ENCODE assay signal across 8 cellular contexts in genomic region chr5:7927466-7928375, GRCh38. TPM values are rescaled to one million over a fixed set of nuclear protein-coding genes. Genes with fewer than 3 reads are reported as not detected.
DNase-seq lines count a peak whose midpoint lies in the region; ATAC-seq and TF ChIP-seq lines count a peak whose summit lies in the region.

No MANE protein-coding gene starts in this region.

- peak; percentile 91 for ATAC-seq in GM19351 (IDR thresholded peaks at IDR 0.05; ENCODE audit: unreplicated experiment)
- peak; percentile 90 for ATAC-seq in HG03432 (IDR thresholded peaks at IDR 0.05; ENCODE audit: unreplicated experiment)

- no peaks in the 10 kb centered on the region for H3K27me3 ChIP-seq in Caco-2 (replicated peaks; ENCODE audit: control insufficient read depth, insufficient read depth, low read length)
- H3K27me3 ChIP-seq in fibroblast of lung (ENCODE audit: control insufficient read depth, insufficient read depth, low read length): no peaks in the 10 kb centered on the region

- H3K4me1 Mint-ChIP-seq in Caco-2 (ENCODE audit: low read depth, unreplicated experiment): no peaks in the 10 kb centered on the region
- peaks cover 17% of the 10 kb centered on the region for H3K4me1 Mint-ChIP-seq in neural crest cell

- no peak overlapping the region for H3K9ac ChIP-seq in fibroblast of lung (ENCODE audit: insufficient read depth, low read length)

- H3K9me3 Mint-ChIP-seq in Caco-2 (ENCODE audit: unreplicated experiment): no peaks in the 10 kb centered on the region
- peaks cover 4% of the 10 kb centered on the region for H3K9me3 Mint-ChIP-seq in neural crest cell

- CTCF ChIA-PET in Caco-2 (lab: Charles Lee): interaction anchor here (0.6 to 1.8 kb wide), 3 partner anchors 413 to 980 kb away, joined by 3 to 6 read pairs (median 4); no protein-coding TSS in a partner anchor

- POLR2A ChIA-PET in Caco-2 (lab: Charles Lee): no interaction called here

- no peaks in the 10 kb centered on the region for H3K36me3 ChIP-seq in Caco-2 (ENCODE audit: control insufficient read depth, insufficient read depth, low read length)
- no peaks in the 10 kb centered on the region for H3K36me3 ChIP-seq in fibroblast of lung (ENCODE audit: control insufficient read depth, insufficient read depth, low read length)

- H3K27ac Mint-ChIP-seq in Caco-2 (ENCODE audit: unreplicated experiment) (no peak overlapping the region), neural crest cell (ENCODE audit: unreplicated experiment) (no peak overlapping the region)

- H3K4me3 Mint-ChIP-seq in Caco-2 (ENCODE audit: unreplicated experiment) (no peak overlapping the region), neural crest cell (no peak overlapping the region)

- WGBS in lower leg skin, 2 donors: 52% methylated on average over 26 of the region's 26 CpGs

- no peaks in the 10 kb centered on the region for H3K36me3 Mint-ChIP-seq in Caco-2 (ENCODE audit: insufficient read depth, unreplicated experiment)
- peaks cover 4% of the 10 kb centered on the region for H3K36me3 Mint-ChIP-seq in neural crest cell (ENCODE audit: low read depth)

- no peaks in the 10 kb centered on the region for H4K20me1 ChIP-seq in fibroblast of lung (ENCODE audit: control insufficient read depth, extremely low read depth, insufficient read depth, low read length)

- BruUV-seq in Caco-2 (replicated peaks; lab: Mats Ljungman, UMichigan): no TSS peak

- H3K4me1 ChIP-seq in Caco-2 (no peaks in the 10 kb centered on the region), fibroblast of lung (ENCODE audit: control insufficient read depth, extremely low read depth, insufficient read depth, low read length) (peaks cover 6% of the 10 kb centered on the region)

- H3K27ac ChIP-seq in fibroblast of lung (ENCODE audit: insufficient read depth, low read length): no peak overlapping the region

- H3K4me2 ChIP-seq in fibroblast of lung (ENCODE audit: extremely low read depth, insufficient read depth, low read length): no peak overlapping the region

- H3K9me3 ChIP-seq in Caco-2 (no peaks in the 10 kb centered on the region), fibroblast of lung (ENCODE audit: control insufficient read depth, insufficient read depth, low read depth, low read length) (no peaks in the 10 kb centered on the region)

- DNase-seq in Caco-2 (peak; percentile 72 to 73), NCI-H345 (lab: John Stamatoyannopoulos, UW) (peak; percentile 76), fibroblast of lung (ENCODE audit: low read depth in 2 of 2) (peak; percentile 39 to 63), neural crest cell (ENCODE audit: low read depth, low spot score) (peak; percentile 66), lower leg skin (ENCODE audit: low spot score in 2 of 2) (no peak)
- peak; percentile 1 to 4 for DNase-seq in activated CD4-positive, alpha-beta T cell treated with anti-CD3 and anti-CD28 coated beads, Interleukin-2, amount 50 U/mL, for 4 hours

- intact Hi-C loops in Caco-2 (cut with micrococcal nuclease; ENCODE audit: unreplicated experiment) (loop anchor here (1.0 to 10.0 kb wide), 4 partner anchors 188 to 1280 kb away; no protein-coding TSS in a partner anchor), lower leg skin (cut with DNase I; ENCODE audit: low total_unique reads) (no loop called here)

- TF ChIP-seq POLR2A in lower leg skin (IDR thresholded peaks at IDR 0.05): no peak

- no peaks in the 10 kb centered on the region for H3K79me2 ChIP-seq in fibroblast of lung (ENCODE audit: control insufficient read depth, insufficient read depth, low read length)

- H3K27me3 Mint-ChIP-seq in Caco-2 (ENCODE audit: insufficient read depth, unreplicated experiment) (peaks cover 14% of the 10 kb centered on the region), neural crest cell (ENCODE audit: low read depth) (no peaks in the 10 kb centered on the region)

- H3K4me3 ChIP-seq in Caco-2 (ENCODE audit: low read depth, low read length) (no peak overlapping the region), fibroblast of lung (replicated peaks in 1 of 4; ENCODE audit: control extremely low read depth in 1 of 4, insufficient read depth in 1 of 4, low read depth in 3 of 4, low read length in 4 of 4) (no peak overlapping the region), lower leg skin (ENCODE audit: low read depth, poor library complexity, severe bottlenecking) (no peak overlapping the region)

- no peak overlapping the region for H2AFZ ChIP-seq in fibroblast of lung (ENCODE audit: low read length)

- TF ChIP-seq CTCF in Caco-2 (IDR thresholded peaks at IDR 0.05; ENCODE audit: insufficient read depth in 1 of 2, low read depth in 1 of 2, low read length in 1 of 2, severe bottlenecking in 1 of 2, unreplicated experiment in 1 of 2): peak; percentile 66 to 77
- peak; percentile 76 to 85 for TF ChIP-seq CTCF in fibroblast of lung (conservative IDR thresholded peaks at IDR 0.05 in 1 of 2, IDR thresholded peaks at IDR 0.05 in 1 of 2; ENCODE audit: low read depth in 1 of 2, low read length in 2 of 2)
- peak; percentile 89 for TF ChIP-seq CTCF in neural crest cell (conservative IDR thresholded peaks at IDR 0.05)
- no peak for TF ChIP-seq CTCF in lower leg skin (IDR thresholded peaks at IDR 0.05)

RNA-seq across cellular contexts. Expression of gene MTRR, which starts 58.8 kb away (rescaled TPM):
- total RNA-seq in Caco-2 (2022): 50.1 and 57.6 TPM in 2 replicates
- total RNA-seq in fibroblast of lung: 19.0 and 21.1 TPM in 2 replicates
- 40.5 and 45.1 TPM in 2 replicates for polyA plus RNA-seq in fibroblast of lung
- 22.6 and 23.7 TPM in 2 replicates for polyA plus RNA-seq in fibroblast of lung (2012)
- 32.2 and 50.2 TPM in 2 replicates for polyA minus RNA-seq in fibroblast of lung (ENCODE audit: low replicate concordance)
- total RNA-seq in neural crest cell: 43.3 and 50.8 TPM in 2 replicates
- total RNA-seq in lower leg skin: 10 to 100 TPM; 22.6 to 45.4 (median 30.5) TPM

RNA-seq across cellular contexts. Expression of gene FASTKD3, which starts 58.9 kb away (rescaled TPM):
- total RNA-seq in Caco-2 (2022) (14.2 and 15.4 TPM in 2 replicates), fibroblast of lung (10.8 and 12.7 TPM in 2 replicates), neural crest cell (12.2 and 12.9 TPM in 2 replicates), lower leg skin (10 to 100 TPM in 1 of 4 donors, 1 to 10 TPM in 3; 6.0 to 17.6 (median 8.4) TPM)
- polyA plus RNA-seq in fibroblast of lung: 16.8 and 19.0 TPM in 2 replicates
- 7.9 and 8.9 TPM in 2 replicates for polyA plus RNA-seq in fibroblast of lung (2012)
- polyA minus RNA-seq in fibroblast of lung (ENCODE audit: low replicate concordance): 3.6 and 5.5 TPM in 2 replicates

Comparison
In these comparisons a context has a peak if more than half of its experiments do, and no peak if none do; other contexts are left out.
1. DNase-seq: peak in Caco-2 (2 of 2), NCI-H345 (single experiment), activated CD4-positive, alpha-beta T cell treated with anti-CD3 and anti-CD28 coated beads, Interleukin-2, amount 50 U/mL, for 4 hours (2 of 2), fibroblast of lung (2 of 2) and neural crest cell (single experiment); none in lower leg skin (0 of 2).
2. CTCF ChIP-seq: peak in Caco-2 (2 of 2), fibroblast of lung (2 of 2) and neural crest cell (single experiment); none in lower leg skin (0 of 3).